In the genomic region with DNA sequence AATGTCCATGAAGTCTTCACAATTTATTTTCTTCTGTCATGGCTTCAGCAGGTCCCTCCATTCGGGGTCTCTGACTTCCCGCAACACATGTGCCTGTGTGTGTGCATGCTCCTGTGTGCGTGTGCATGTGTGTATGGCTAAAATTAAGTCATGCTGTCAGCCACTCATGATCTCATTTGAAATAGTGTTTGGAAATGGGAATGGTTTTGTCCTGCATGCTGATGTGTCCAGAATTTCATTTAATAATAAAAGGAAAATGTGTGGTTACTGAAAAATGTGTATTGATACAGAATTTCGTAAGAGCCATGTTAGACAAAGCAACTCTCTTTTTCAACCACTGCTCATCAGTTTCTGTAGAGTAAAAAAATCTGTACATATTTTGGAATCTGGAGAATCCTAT, we compare ENCODE assay signal across 30 cellular contexts.
"Had no signal": no experiment of that assay in that cellular context is flagged by ENCODE, and none has a peak within 500 bp of the region (broad histone marks: within the 10 kb centered on the region; RNA-seq: fewer than 3 reads in every experiment).

No MANE protein-coding gene starts in this region.

- DNase-seq: colonic mucosa; effector CD8-positive, alpha-beta T cell; foreskin keratinocyte; heart left ventricle; left cardiac atrium; left lung; mesenchymal stem cell; mucosa of descending colon; naive B cell; ovary; posterior cingulate gyrus; psoas muscle; right cardiac atrium; sigmoid colon; spleen; stimulated activated CD4-positive, alpha-beta T cell treated with anti-CD3 and anti-CD28 coated beads, Interleukin-4, amount 100 ng/mL, for 4 hours; stimulated activated naive CD8-positive, alpha-beta T cell treated with anti-CD3 and anti-CD28 coated beads, Interleukin-15, Interleukin-2, amounts not matched to agents 100 U/mL and 50 U/mL, for 24 hours; substantia nigra; testis; tibial artery had no signal

- H3K4me1 Mint-ChIP-seq: nephron, neural progenitor cell had no signal

- H3K36me3 Mint-ChIP-seq: neural progenitor cell, type B pancreatic cell had no signal

- H3K4me3 Mint-ChIP-seq: dendritic cell treated with granulocyte-macrophage colony-stimulating factor and Interleukin-4, amounts not matched to agents 40 ng/mL and 50 ng/mL, for 4 days; mesothelial cell of epicardium; naive B cell; nephron; neural progenitor cell; stimulated activated memory B cell treated with anti-CD40 and anti-IgM and Interleukin-4, amounts not matched to agents 10 μg/mL and 1 μg/mL and 100 μg/mL, for 72 hours; type B pancreatic cell had no signal

- H3K27me3 Mint-ChIP-seq: dendritic cell treated with granulocyte-macrophage colony-stimulating factor and Interleukin-4, amounts not matched to agents 40 ng/mL and 50 ng/mL, for 4 days; naive B cell; stimulated activated memory B cell treated with anti-CD40 and anti-IgM and Interleukin-4, amounts not matched to agents 10 μg/mL and 1 μg/mL and 100 μg/mL, for 72 hours; type B pancreatic cell had no signal

- H3K27ac Mint-ChIP-seq: dendritic cell treated with granulocyte-macrophage colony-stimulating factor and Interleukin-4, amounts not matched to agents 40 ng/mL and 50 ng/mL, for 4 days; mesothelial cell of epicardium; nephron; neural progenitor cell; stimulated activated memory B cell treated with anti-CD40 and anti-IgM and Interleukin-4, amounts not matched to agents 10 μg/mL and 1 μg/mL and 100 μg/mL, for 72 hours; type B pancreatic cell had no signal

- ATAC-seq: foreskin keratinocyte; gastroesophageal sphincter; heart left ventricle; left cardiac atrium; left lung; mucosa of descending colon; psoas muscle; right cardiac atrium; stimulated activated memory B cell treated with anti-CD40 and anti-IgM and Interleukin-4, amounts not matched to agents 10 μg/mL and 1 μg/mL and 100 μg/mL, for 72 hours; stimulated activated naive CD8-positive, alpha-beta T cell treated with anti-CD3 and anti-CD28 coated beads, Interleukin-15, Interleukin-2, amounts not matched to agents 100 U/mL and 50 U/mL, for 24 hours had no signal

- H3K4me3 ChIP-seq: colonic mucosa, esophagus muscularis mucosa, gastroesophageal sphincter, heart left ventricle, hepatocyte, left lung, mucosa of descending colon, neural progenitor cell, ovary, psoas muscle, sigmoid colon, skin epidermis, spleen, testis, tibial artery had no signal
